Comparison of ENCODE assay signal across 10 cellular contexts in the genomic region with DNA sequence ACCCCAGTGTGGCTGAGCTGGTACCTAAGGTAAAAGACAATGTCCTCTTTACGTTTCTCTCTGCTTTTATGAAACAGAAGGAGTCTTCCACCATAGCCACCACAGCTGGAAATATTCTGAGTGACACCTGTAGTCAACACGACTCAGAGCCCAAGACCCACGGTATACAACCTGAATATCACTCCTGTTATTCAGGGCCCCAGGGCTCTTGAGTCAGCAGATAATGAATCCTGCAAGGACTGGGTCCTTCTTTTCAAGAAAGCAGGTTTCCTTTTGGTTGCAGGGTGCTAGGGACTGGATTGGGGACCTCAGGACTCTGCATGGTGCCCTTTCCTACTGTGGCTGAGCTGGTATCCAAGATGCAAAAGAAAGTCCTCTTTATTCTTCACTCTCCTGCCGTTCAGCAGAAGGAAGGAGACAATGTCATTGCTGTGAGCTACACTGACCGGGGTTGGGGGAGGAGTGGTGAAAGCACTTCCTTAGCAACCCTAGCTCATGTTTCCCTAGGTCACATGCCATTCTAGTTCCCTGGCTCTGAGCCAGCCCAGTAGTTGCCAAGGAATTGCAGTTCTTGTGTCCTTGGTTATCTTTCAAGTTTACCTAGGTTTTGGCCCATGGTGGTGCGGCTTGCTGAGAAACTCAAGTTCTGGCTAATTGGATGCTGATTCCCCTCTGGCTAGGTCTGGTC. TPM values are rescaled to one million over a fixed set of nuclear protein-coding genes. Genes with fewer than 3 reads are reported as not detected.
DNase-seq lines count a peak whose midpoint lies in the region; FAIRE-seq and TF ChIP-seq lines count a peak whose summit lies in the region.
"Had no signal": no experiment of that assay in that cellular context is flagged by ENCODE, and none has a peak within 500 bp of the region (broad histone marks: within the 10 kb centered on the region; RNA-seq: fewer than 3 reads in every experiment).

No MANE protein-coding gene starts in this region.

- H2BK12ac ChIP-seq in H9 (ENCODE audit: insufficient read length, low read depth, low read length) (no peak overlapping the region), neuronal stem cell (ENCODE audit: low read length) (no peak overlapping the region)

- H3K36me3 Mint-ChIP-seq in H9 (ENCODE audit: insufficient read depth in 1 of 3, low read depth in 3 of 3): peaks cover 7 to 13% (median 13%) of the 10 kb centered on the region in 3 experiments

- TF ChIP-seq CTCF in H9 (conservative IDR thresholded peaks at IDR 0.05): no peak
- no peak for TF ChIP-seq CTCF in RWPE1 (conservative IDR thresholded peaks at IDR 0.05; ENCODE audit: low read depth)
- TF ChIP-seq CTCF in fibroblast of villous mesenchyme (IDR thresholded peaks at IDR 0.05; ENCODE audit: insufficient read depth, low read depth, low read length): no peak

- H3K27ac ChIP-seq in H9 (ENCODE audit: insufficient read length, low read depth, low read length): no peak overlapping the region
- H3K27ac ChIP-seq in RWPE1: no peak overlapping the region
- H3K27ac ChIP-seq in neuronal stem cell (replicated peaks; ENCODE audit: low read length): no peak overlapping the region
- no peak overlapping the region for H3K27ac ChIP-seq in GM23248
- H3K27ac ChIP-seq: gastrocnemius medialis had no signal

- H2BK5ac ChIP-seq in H9 (ENCODE audit: insufficient read length, low read length) (no peak overlapping the region), neuronal stem cell (ENCODE audit: low read length) (peak overlapping the region; percentile 11)

- no peak overlapping the region for H3K4me2 ChIP-seq in H9 (ENCODE audit: insufficient read depth, insufficient read length, low read length)
- no peak overlapping the region for H3K4me2 ChIP-seq in neuronal stem cell (ENCODE audit: insufficient read depth, low read length, poor library complexity, severe bottlenecking)
- no peak overlapping the region for H3K4me2 ChIP-seq in GM23248 (ENCODE audit: unreplicated experiment)

- in situ Hi-C loops in GM23248 (cut with MboI): no loop called here

- H3K27me3 ChIP-seq in H9 (ENCODE audit: insufficient read depth, low read length): no peaks in the 10 kb centered on the region
- H3K27me3 ChIP-seq in neuronal stem cell (ENCODE audit: control insufficient read depth in 3 of 3, insufficient read depth in 3 of 3, low read depth in 1 of 3, low read length in 3 of 3): no peaks in the 10 kb centered on the region
- no peaks in the 10 kb centered on the region for H3K27me3 ChIP-seq in GM23248 (replicated peaks; ENCODE audit: insufficient read depth)
- H3K27me3 ChIP-seq: gastrocnemius medialis had no signal

- DNase-seq in H9 (peak; percentile 53), RWPE1 (ENCODE audit: low spot score) (peak; percentile 52), fibroblast of villous mesenchyme (ENCODE audit: low read depth) (peak; percentile 16), neuronal stem cell (ENCODE audit: low spot score) (no peak), NK-92 (lab: John Stamatoyannopoulos, UW; ENCODE audit: unreplicated experiment) (no peak), ecto neural progenitor cell (ENCODE audit: low spot score) (no peak), GM23248 (no peak), HTR-8/SVneo (ENCODE audit: insufficient read length, low spot score) (no peak)
- DNase-seq: gastrocnemius medialis, NCI-H2171 had no signal

- H3K9ac ChIP-seq in H9 (ENCODE audit: extremely low read depth, insufficient read length, low read length) (no peak overlapping the region), neuronal stem cell (ENCODE audit: low read depth, low read length, poor library complexity) (no peak overlapping the region), GM23248 (no peak overlapping the region)

- no peak for FAIRE-seq in HTR-8/SVneo (lab: Jason Lieb, UNC)

- H4K20me1 ChIP-seq in H9 (ENCODE audit: control insufficient read depth, insufficient read depth, insufficient read length) (no peaks in the 10 kb centered on the region), GM23248 (ENCODE audit: insufficient read depth) (no peaks in the 10 kb centered on the region)

- H3K4me3 ChIP-seq in fibroblast of villous mesenchyme (ENCODE audit: low read depth, low read length) (no peak overlapping the region), neuronal stem cell (ENCODE audit: low read length in 2 of 2) (no peak overlapping the region), GM23248 (no peak overlapping the region)
- H3K4me3 ChIP-seq: gastrocnemius medialis had no signal

- H3K23me2 ChIP-seq in H9 (ENCODE audit: insufficient read length, low read depth, low read length, poor library complexity, severe bottlenecking): no peaks in the 10 kb centered on the region

- H3K79me1 ChIP-seq in H9 (ENCODE audit: insufficient read depth, low read depth, low read length, poor library complexity, severe bottlenecking): no peaks in the 10 kb centered on the region
- no peaks in the 10 kb centered on the region for H3K79me1 ChIP-seq in neuronal stem cell (ENCODE audit: low read depth, low read length)

- no peak overlapping the region for H2BK120ac ChIP-seq in H9 (ENCODE audit: low read depth, low read length, poor library complexity, severe bottlenecking)
- H2BK120ac ChIP-seq in neuronal stem cell (ENCODE audit: low read depth, low read length): no peak overlapping the region

- no peak overlapping the region for H3K4me3 Mint-ChIP-seq in H9

- no peaks in the 10 kb centered on the region for H3F3A ChIP-seq in GM23248 (ENCODE audit: insufficient read depth)

- peaks cover 16 to 20% of the 10 kb centered on the region in 2 experiments for H3K9me3 Mint-ChIP-seq in H9

- H3K9me2 ChIP-seq in GM23248 (ENCODE audit: insufficient read depth): no peaks in the 10 kb centered on the region

- H3K4me1 Mint-ChIP-seq in H9: peaks cover 2 to 8% of the 10 kb centered on the region in 2 experiments; a peak in 2 of 4 replicates

- no peak overlapping the region for H3K4ac ChIP-seq in H9 (ENCODE audit: low read depth, low read length)
- no peak overlapping the region for H3K4ac ChIP-seq in neuronal stem cell (ENCODE audit: low read length)

- no peak overlapping the region for H4K5ac ChIP-seq in H9 (ENCODE audit: insufficient read length, low read depth, low read length)

- H3K23ac ChIP-seq in H9 (ENCODE audit: insufficient read length, low read depth, low read length) (no peak overlapping the region), neuronal stem cell (ENCODE audit: low read depth, low read length, poor library complexity) (no peak overlapping the region)

- H2AFZ ChIP-seq in H9 (ENCODE audit: low read length) (no peak overlapping the region), neuronal stem cell (ENCODE audit: low read length) (peak overlapping the region; percentile 81), GM23248 (no peak overlapping the region)

- H2BK20ac ChIP-seq in H9 (ENCODE audit: low read depth, low read length, poor library complexity, severe bottlenecking): no peak overlapping the region

- H3K27ac Mint-ChIP-seq in H9: no peak overlapping the region

- no peaks in the 10 kb centered on the region; the same call in 1 of the 2 replicates for H3K27me3 Mint-ChIP-seq in H9 (ENCODE audit: low read depth)

- CTCF ChIA-PET in RWPE1 (lab: Yijun Ruan, JAX): interaction anchor here (0.6 kb wide), 1 partner anchor 33 kb away, joined by 3 read pairs; no protein-coding TSS in a partner anchor

- no peak overlapping the region for H2AK5ac ChIP-seq in H9 (ENCODE audit: insufficient read length, low read length)
- no peak overlapping the region for H2AK5ac ChIP-seq in neuronal stem cell (ENCODE audit: low read depth, low read length)

- no peak overlapping the region for H3K56ac ChIP-seq in H9 (ENCODE audit: insufficient read length, low read depth, low read length)

- H2BK15ac ChIP-seq in H9 (ENCODE audit: low read depth, low read length) (no peak overlapping the region), neuronal stem cell (ENCODE audit: low read length) (no peak overlapping the region)

- no peak overlapping the region for H4K8ac ChIP-seq in H9 (replicated peaks; ENCODE audit: insufficient read length, low read depth, low read length)
- H4K8ac ChIP-seq in neuronal stem cell (ENCODE audit: low read depth, low read length): no peak overlapping the region

- H4K91ac ChIP-seq in H9 (ENCODE audit: insufficient read length, low read depth, low read length): no peak overlapping the region
- no peak overlapping the region for H4K91ac ChIP-seq in neuronal stem cell (ENCODE audit: low read depth, low read length, poor library complexity)

- H3T11ph ChIP-seq in H9 (ENCODE audit: low read length): no peak overlapping the region

- H3K79me2 ChIP-seq in H9 (ENCODE audit: insufficient read depth, low read length) (no peaks in the 10 kb centered on the region), GM23248 (ENCODE audit: insufficient read depth) (no peaks in the 10 kb centered on the region)

- POLR2A ChIA-PET in RWPE1 (lab: Yijun Ruan, JAX; ENCODE audit: low non-redundant PET): no interaction called here

- WGBS in H9 (ENCODE audit: extremely low coverage, insufficient read length, low lambda C conversion rate): no CpG with 5 or more reads among the region's 6 CpGs
- WGBS in neuronal stem cell (ENCODE audit: extremely low coverage in 2 of 2, insufficient read length in 2 of 2, insufficient replicate concordance in 1 of 2), 2 donors: no CpG with 5 or more reads among the region's 6 CpGs
- WGBS in GM23248 (ENCODE audit: low coverage in 1 of 2, low lambda C conversion rate in 2 of 2, missing lambda C conversion rate in 2 of 2), 2 experiments: 16 to 24% methylated on average over 6 of the region's 6 CpGs

- H3K9me3 ChIP-seq in H9 (ENCODE audit: control insufficient read depth, low read depth, low read length) (no peaks in the 10 kb centered on the region), neuronal stem cell (replicated peaks in 1 of 2; ENCODE audit: control insufficient read depth in 2 of 2, insufficient read depth in 1 of 2, low read depth in 1 of 2, low read length in 2 of 2) (peaks cover 0 to 26% of the 10 kb centered on the region in 2 donors), GM23248 (ENCODE audit: low read depth) (no peaks in the 10 kb centered on the region)
- H3K9me3 ChIP-seq: gastrocnemius medialis had no signal

- H3K4me1 ChIP-seq in H9 (ENCODE audit: insufficient read depth, low read length): no peaks in the 10 kb centered on the region
- H3K4me1 ChIP-seq in neuronal stem cell (ENCODE audit: control insufficient read depth in 2 of 2, insufficient read depth in 1 of 2, low read depth in 1 of 2, low read length in 2 of 2): peaks cover 2 to 8% of the 10 kb centered on the region in 2 donors
- no peaks in the 10 kb centered on the region for H3K4me1 ChIP-seq in GM23248 (ENCODE audit: insufficient read depth)
- H3K4me1 ChIP-seq: gastrocnemius medialis had no signal

- H3K14ac ChIP-seq in H9 (ENCODE audit: insufficient read depth, low read length) (no peak overlapping the region), neuronal stem cell (ENCODE audit: low read length) (no peak overlapping the region)

- H3K18ac ChIP-seq in H9 (ENCODE audit: insufficient read length, low read depth, low read length) (no peak overlapping the region), neuronal stem cell (ENCODE audit: low read length) (no peak overlapping the region)

- H3K36me3 ChIP-seq in neuronal stem cell (replicated peaks in 1 of 2; ENCODE audit: control insufficient read depth in 2 of 2, insufficient read depth in 2 of 2, low read length in 2 of 2): no peaks in the 10 kb centered on the region
- H3K36me3 ChIP-seq in GM23248 (ENCODE audit: low read depth): no peaks in the 10 kb centered on the region
- H3K36me3 ChIP-seq: gastrocnemius medialis had no signal

RNA-seq across cellular contexts. Expression of gene UNC5C, which starts 23.7 kb away (rescaled TPM):
- total RNA-seq in H9 (2021): not detected in 2 replicates
- under 0.01 and 0.43 TPM in 2 replicates for total RNA-seq in fibroblast of villous mesenchyme
- 1.3 TPM for polyA plus RNA-seq in neuronal stem cell (2013, experiment 1 of 2)
- polyA plus RNA-seq in neuronal stem cell (2013, experiment 2 of 2): 1.4 TPM
- total RNA-seq in GM23248 (2014; rRNA removed; shearing (Covaris generic)): not detected in 2 replicates
- not detected in 2 replicates for polyA plus RNA-seq in GM23248 (2016; fragmentation: Nextera tagmentation; extraction: Ambion mirVana)

Comparison
In these comparisons a context has a peak if more than half of its experiments do, and no peak if none do; other contexts are left out.
1. DNase-seq: peak in H9 (single experiment), RWPE1 (single experiment) and fibroblast of villous mesenchyme (single experiment); none in neuronal stem cell (single experiment), NK-92 (single experiment), ecto neural progenitor cell (single experiment), GM23248 (single experiment) and HTR-8/SVneo (single experiment).